18 cellular contexts compared by ENCODE assay signal in genomic region chr2:72136349-72136748, GRCh38. TPM values are rescaled to one million over a fixed set of nuclear protein-coding genes. Genes with fewer than 3 reads are reported as not detected.
A peak's percentile ranks its signal among the peaks of the same experiment; 100 is the strongest.
DNase-seq lines count a peak whose midpoint lies in the region; ATAC-seq and TF ChIP-seq lines count a peak whose summit lies in the region.
"Had no signal": no experiment of that assay in that cellular context is flagged by ENCODE, and none has a peak within 500 bp of the region (broad histone marks: within the 10 kb centered on the region; RNA-seq: fewer than 3 reads in every experiment).

No MANE protein-coding gene starts in this region.

- H3K36me3 ChIP-seq in left ventricle myocardium inferior: no peaks in the 10 kb centered on the region
- H3K36me3 ChIP-seq in heart right ventricle: peaks cover 0 to 10% (median 0%) of the 10 kb centered on the region in 9 donors
- H3K36me3 ChIP-seq in upper lobe of right lung: no peaks in the 10 kb centered on the region

- peak; percentile 10 for DNase-seq in left ventricle myocardium inferior
- DNase-seq in heart right ventricle: no peak
- peak; percentile 35 for DNase-seq in left kidney (ENCODE audit: low read depth, low spot score)
- DNase-seq in pons (ENCODE audit: low spot score): peak; percentile 75
- DNase-seq in upper lobe of right lung: peak; percentile 44
- no peak for DNase-seq in 8988T
- no peak for DNase-seq in cortex of kidney (lab: John Stamatoyannopoulos, UW)
- DNase-seq in stimulated activated naive B cell treated with anti-CD40 and anti-IgM and Interleukin-4, amounts not matched to agents 10 μg/mL and 1 μg/mL and 100 μg/mL, for 72 hours: no peak
- DNase-seq: Calu3; DMS79; KG1; NCI-H1092 treated with DMSO at 0.1 percent for 48 hours; NCI-H1694; NCI-H2107; NCI-H69; NK-92 treated with Interleukin-12 subunit alpha and Interleukin-12 subunit beta, amount 100 ng/mL, for 24 hours had no signal

- H3K9me3 Mint-ChIP-seq in stimulated activated naive B cell treated with anti-CD40 and anti-IgM and Interleukin-4, amounts not matched to agents 10 μg/mL and 1 μg/mL and 100 μg/mL, for 72 hours: no peaks in the 10 kb centered on the region
- H3K9me3 Mint-ChIP-seq: GM23338 had no signal

- no peak overlapping the region for H3K27ac Mint-ChIP-seq in stimulated activated naive B cell treated with anti-CD40 and anti-IgM and Interleukin-4, amounts not matched to agents 10 μg/mL and 1 μg/mL and 100 μg/mL, for 72 hours
- H3K27ac Mint-ChIP-seq: CD14-positive monocyte, GM23338 had no signal

- H3K4me3 ChIP-seq in left ventricle myocardium inferior: no peak overlapping the region
- H3K4me3 ChIP-seq in heart right ventricle: no peak overlapping the region
- H3K4me3 ChIP-seq in upper lobe of right lung: no peak overlapping the region
- H3K4me3 ChIP-seq: GM23338 had no signal

- peaks cover 24% of the 10 kb centered on the region for H3K4me1 ChIP-seq in left ventricle myocardium inferior
- peaks cover 11 to 24% (median 15%) of the 10 kb centered on the region in 9 donors for H3K4me1 ChIP-seq in heart right ventricle
- no peaks in the 10 kb centered on the region for H3K4me1 ChIP-seq in upper lobe of right lung

- 67 to 82% methylated on average over 10 of the region's 10 CpGs for WGBS in heart right ventricle, 2 donors

- no peak overlapping the region for H3K4me3 Mint-ChIP-seq in stimulated activated naive B cell treated with anti-CD40 and anti-IgM and Interleukin-4, amounts not matched to agents 10 μg/mL and 1 μg/mL and 100 μg/mL, for 72 hours
- H3K4me3 Mint-ChIP-seq: CD14-positive monocyte, GM23338 had no signal

- no peak for TF ChIP-seq CTCF in left ventricle myocardium inferior (IDR thresholded peaks at IDR 0.05; ENCODE audit: borderline replicate concordance)
- no peak for TF ChIP-seq CTCF in heart right ventricle (IDR thresholded peaks at IDR 0.05)
- no peak for TF ChIP-seq CTCF in upper lobe of right lung (IDR thresholded peaks at IDR 0.05)

- no peak overlapping the region for H3K27ac ChIP-seq in left ventricle myocardium inferior (replicated peaks)
- no peak overlapping the region for H3K27ac ChIP-seq in heart right ventricle
- H3K27ac ChIP-seq in upper lobe of right lung: no peak overlapping the region

- H3K27me3 ChIP-seq in left ventricle myocardium inferior (ENCODE audit: low read depth) (peaks cover 17% of the 10 kb centered on the region), heart right ventricle (peaks cover 0 to 12% (median 0%) of the 10 kb centered on the region in 7 donors), upper lobe of right lung (no peaks in the 10 kb centered on the region)

- H3K9me3 ChIP-seq in left ventricle myocardium inferior (replicated peaks) (no peaks in the 10 kb centered on the region), heart right ventricle (no peaks in the 10 kb centered on the region), upper lobe of right lung (no peaks in the 10 kb centered on the region)

- peaks cover 20 to 28% of the 10 kb centered on the region in 2 donors for H3K27me3 Mint-ChIP-seq in stimulated activated naive B cell treated with anti-CD40 and anti-IgM and Interleukin-4, amounts not matched to agents 10 μg/mL and 1 μg/mL and 100 μg/mL, for 72 hours

- intact Hi-C loops in left ventricle myocardium inferior (cut with micrococcal nuclease) (no loop called here), heart right ventricle (cut with DNase I) (loop anchor here in 4 of 10 donors (5.0 to 10.0 kb wide), 3 partner anchors 209 to 582 kb away; no protein-coding TSS in a partner anchor), upper lobe of right lung (cut with DNase I) (no loop called here)

- no peak for ATAC-seq in heart right ventricle
- no peak for ATAC-seq in upper lobe of right lung
- no peak for ATAC-seq in stimulated activated naive B cell treated with anti-CD40 and anti-IgM and Interleukin-4, amounts not matched to agents 10 μg/mL and 1 μg/mL and 100 μg/mL, for 72 hours (replicated peaks)

- peaks cover 3 to 6% of the 10 kb centered on the region in 2 donors for H3K4me1 Mint-ChIP-seq in stimulated activated naive B cell treated with anti-CD40 and anti-IgM and Interleukin-4, amounts not matched to agents 10 μg/mL and 1 μg/mL and 100 μg/mL, for 72 hours
- H3K4me1 Mint-ChIP-seq: CD14-positive monocyte had no signal

- no peaks in the 10 kb centered on the region for H3K36me3 Mint-ChIP-seq in stimulated activated naive B cell treated with anti-CD40 and anti-IgM and Interleukin-4, amounts not matched to agents 10 μg/mL and 1 μg/mL and 100 μg/mL, for 72 hours
- H3K36me3 Mint-ChIP-seq: CD14-positive monocyte had no signal

RNA-seq across cellular contexts. Expression of gene CYP26B1, which starts 11.3 kb away (rescaled TPM):
- 1.5 TPM for total RNA-seq in left ventricle myocardium inferior
- 1 to 10 TPM; 2.6 to 8.3 (median 4.7) TPM for total RNA-seq in heart right ventricle
- 1 to 10 TPM in 1 of 2 donors, under 1 TPM in 1; 0.88 to 6.2 TPM for polyA plus RNA-seq in heart right ventricle
- total RNA-seq in upper lobe of right lung: 3.8 TPM
- polyA plus RNA-seq: CD14-positive monocyte had no signal

Comparison
In these comparisons a context has a peak if more than half of its experiments do, and no peak if none do; other contexts are left out.
1. DNase-seq: peak in left ventricle myocardium inferior (single experiment), left kidney (single experiment), pons (single experiment) and upper lobe of right lung (single experiment); none in heart right ventricle (0 of 2), 8988T (single experiment), cortex of kidney (single experiment) and stimulated activated naive B cell treated with anti-CD40 and anti-IgM and Interleukin-4, amounts not matched to agents 10 μg/mL and 1 μg/mL and 100 μg/mL, for 72 hours (single experiment).